Comparison of ENCODE assay signal across 18 cellular contexts in genomic region chr12:57009949-57010626, GRCh38. TPM values are rescaled to one million over a fixed set of nuclear protein-coding genes. Genes with fewer than 3 reads are reported as not detected.
DNase-seq lines count a peak whose midpoint lies in the region; ATAC-seq, FAIRE-seq and TF ChIP-seq lines count a peak whose summit lies in the region.
"Had no signal": no experiment of that assay in that cellular context is flagged by ENCODE, and none has a peak within 500 bp of the region (broad histone marks: within the 10 kb centered on the region; RNA-seq: fewer than 3 reads in every experiment).

No MANE protein-coding gene starts in this region.

- H3F3A ChIP-seq in GM23338 (replicated peaks; ENCODE audit: low read depth), result peaks cover 7% of the 10 kb centered on the region; the same call in 1 of the 2 replicates

- ATAC-seq in GM23338 (peak; percentile 9; the same call in 2 of the 3 replicates), IMR-90 (ENCODE audit: low read depth) (no peak), sciatic nerve (no peak), upper lobe of right lung (no peak), GM21526 (IDR thresholded peaks at IDR 0.05; ENCODE audit: low FRiP score, unreplicated experiment) (no peak)
- ATAC-seq: A549 had no signal

- H2BK20ac ChIP-seq in IMR-90 (ENCODE audit: low read depth, low read length) (no peak overlapping the region), H1 (ENCODE audit: low read length) (no peak overlapping the region)

- no peak overlapping the region; the same call in 1 of the 2 replicates for H2AFZ ChIP-seq in GM23338
- no peak overlapping the region for H2AFZ ChIP-seq in IMR-90 (replicated peaks; ENCODE audit: low read length, poor library complexity)
- no peak overlapping the region for H2AFZ ChIP-seq in H1 (ENCODE audit: low read length)

- dilution Hi-C loops in IMR-90 (cut with HindIII; ENCODE audit: low sequenced_read_pairs, unreplicated experiment), result no loop called here

- no peak overlapping the region for H3K9ac ChIP-seq in IMR-90 (ENCODE audit: low read depth, low read length)
- H3K9ac ChIP-seq in H1 (replicated peaks in 1 of 4; ENCODE audit: extremely low read depth in 1 of 4, low read depth in 3 of 4, low read length in 3 of 4), result no peak overlapping the region; a peak in 1 of 7 replicates

- no peaks in the 10 kb centered on the region for H4K20me1 ChIP-seq in GM23338 (replicated peaks; ENCODE audit: insufficient read depth)
- no peaks in the 10 kb centered on the region for H4K20me1 ChIP-seq in IMR-90 (ENCODE audit: insufficient read depth, low read length)
- H4K20me1 ChIP-seq in H1 (replicated peaks in 1 of 2; ENCODE audit: control insufficient read depth in 1 of 2, insufficient read depth in 2 of 2, low read length in 2 of 2), result no peaks in the 10 kb centered on the region

- in situ Hi-C loops in IMR-90 (cut with MboI; ENCODE audit: low sequenced_read_pairs), result loop anchor here (5.0 to 10.0 kb wide), 2 partner anchors 102 to 375 kb away; partner anchors contain the start of genes BAZ2A and STAT6

- TF ChIP-seq RAD21 in IMR-90 (IDR thresholded peaks at IDR 0.05; ENCODE audit: low read length) (no peak), H1 (IDR thresholded peaks at IDR 0.05 in 1 of 2, conservative IDR thresholded peaks at IDR 0.05 in 1 of 2; ENCODE audit: low read depth in 2 of 2, low read length in 2 of 2) (no peak)

- FAIRE-seq in H1 (lab: Jason Lieb, UNC), result no peak
- FAIRE-seq: A549 had no signal

- H3K14ac ChIP-seq in IMR-90 (replicated peaks; ENCODE audit: low read depth, low read length), result no peak overlapping the region
- H3K14ac ChIP-seq in H1 (ENCODE audit: insufficient read length), result no peak overlapping the region

- no peak overlapping the region for H3K4me3 ChIP-seq in GM23338
- no peak overlapping the region for H3K4me3 ChIP-seq in IMR-90 (ENCODE audit: insufficient read depth, low read depth, low read length)
- 0 out of 8 replicates have a peak overlapping the region, but pooled peaks of 1 of the 4 experiments have one; percentile 2 for H3K4me3 ChIP-seq in H1 (ENCODE audit: extremely low read depth in 1 of 4, insufficient read depth in 2 of 4, low read depth in 3 of 4, low read length in 4 of 4)
- no peak overlapping the region for H3K4me3 ChIP-seq in upper lobe of right lung
- H3K4me3 ChIP-seq: A549 had no signal

- DNase-seq in GM23338 (ENCODE audit: low spot score), result peak; percentile 36
- no peak for DNase-seq in IMR-90
- no peak for DNase-seq in H1 (ENCODE audit: low read depth in 1 of 2, low spot score in 2 of 2)
- peak; percentile 41 for DNase-seq in sciatic nerve (ENCODE audit: low spot score)
- DNase-seq in occipital lobe (lab: John Stamatoyannopoulos, UW), result no peak
- DNase-seq in upper lobe of right lung, result no peak
- DNase-seq: BE2C; Caco-2; CD8-positive, alpha-beta memory T cell; DMS53; GF-D8; KG1 had no signal

- TF ChIP-seq CTCF in GM23338 (conservative IDR thresholded peaks at IDR 0.05; ENCODE audit: low read depth in 2 of 2) (no peak), IMR-90 (conservative IDR thresholded peaks at IDR 0.05; ENCODE audit: low read depth, low read length) (no peak), H1 (IDR thresholded peaks at IDR 0.05; ENCODE audit: control extremely low read depth in 1 of 3, insufficient read depth in 1 of 3, low read depth in 1 of 3, low read length in 3 of 3) (no peak), upper lobe of right lung (IDR thresholded peaks at IDR 0.05) (no peak)

- H3K79me2 ChIP-seq in GM23338 (replicated peaks; ENCODE audit: insufficient read depth), result peaks cover 9% of the 10 kb centered on the region
- H3K79me2 ChIP-seq in H1 (ENCODE audit: control insufficient read depth in 1 of 2, insufficient read depth in 2 of 2, low read length in 2 of 2), result peaks cover 0 to 8% of the 10 kb centered on the region in 2 experiments; a peak in 2 of 4 replicates

- H3K56ac ChIP-seq in IMR-90 (ENCODE audit: extremely low read depth, insufficient read depth, low read length) (no peak overlapping the region), H1 (replicated peaks; ENCODE audit: insufficient read length, low read depth, low read length) (no peak overlapping the region)

- peaks cover 4% of the 10 kb centered on the region for H3K27me3 Mint-ChIP-seq in GM23338 (ENCODE audit: insufficient read depth, low read depth, poor library complexity)

- H2BK15ac ChIP-seq in IMR-90 (ENCODE audit: low read depth, low read length) (no peak overlapping the region), H1 (ENCODE audit: low read length) (no peak overlapping the region)

- 83% methylated on average over 1 of the region's 5 CpGs; no CpG with 5 or more reads in 1 of the 2 experiments for WGBS in IMR-90 (ENCODE audit: extremely low coverage in 2 of 2, insufficient read length in 1 of 2), 2 experiments
- 84% methylated on average over 5 of the region's 5 CpGs; no CpG with 5 or more reads in 1 of the 2 experiments for WGBS in H1 (ENCODE audit: extremely low coverage in 1 of 2, insufficient coverage in 1 of 2, insufficient read length in 1 of 2, insufficient replicate concordance in 2 of 2, low coverage in 1 of 2, low lambda C conversion rate in 2 of 2, missing lambda C conversion rate in 1 of 2), 2 experiments

- TF ChIP-seq EP300 in H1 (IDR thresholded peaks at IDR 0.05; ENCODE audit: borderline replicate concordance in 1 of 2, low read depth in 2 of 2, low read length in 2 of 2), result no peak

- no peak overlapping the region for H2AK9ac ChIP-seq in IMR-90 (replicated peaks; ENCODE audit: low read depth, low read length, poor library complexity)

- H3K23ac ChIP-seq in IMR-90 (ENCODE audit: low read depth, low read length) (no peak overlapping the region), H1 (ENCODE audit: insufficient read length) (no peak overlapping the region)

- H3K18ac ChIP-seq in IMR-90 (ENCODE audit: low read depth, low read length) (no peak overlapping the region), H1 (ENCODE audit: extremely low read depth, low read length) (no peak overlapping the region; the same call in 1 of the 2 replicates)

- no peaks in the 10 kb centered on the region; the same call in 1 of the 2 replicates for H3K23me2 ChIP-seq in H1 (ENCODE audit: low read depth, low read length)

- H3K27ac ChIP-seq in GM23338 (ENCODE audit: low read depth), result no peak overlapping the region
- H3K27ac ChIP-seq in IMR-90 (ENCODE audit: insufficient read depth, low read length), result no peak overlapping the region
- no peak overlapping the region for H3K27ac ChIP-seq in H1 (ENCODE audit: low read depth, low read length)
- H3K27ac ChIP-seq in upper lobe of right lung, result no peak overlapping the region

- peaks cover 45% of the 10 kb centered on the region for H3K4me1 ChIP-seq in GM23338 (ENCODE audit: insufficient read depth)
- H3K4me1 ChIP-seq in IMR-90 (ENCODE audit: control insufficient read depth, insufficient read depth, low read length), result peaks cover 6% of the 10 kb centered on the region
- peaks cover 2 to 15% (median 11%) of the 10 kb centered on the region in 4 experiments for H3K4me1 ChIP-seq in H1 (replicated peaks in 1 of 4; ENCODE audit: control insufficient read depth in 3 of 4, insufficient read depth in 4 of 4, low read length in 3 of 4)
- peaks cover 9% of the 10 kb centered on the region for H3K4me1 ChIP-seq in upper lobe of right lung
- H3K4me1 ChIP-seq: BE2C had no signal

- no TSS peak for BruUV-seq in IMR-90 (replicated peaks; lab: Mats Ljungman, UMichigan)

- H4K5ac ChIP-seq in IMR-90 (ENCODE audit: low read depth, low read length), result no peak overlapping the region
- H4K5ac ChIP-seq in H1 (ENCODE audit: insufficient read length, low read depth, low read length), result no peak overlapping the region

- TF ChIP-seq POLR2A in IMR-90 (IDR thresholded peaks at IDR 0.05; ENCODE audit: low read depth, low read length) (no peak), H1 (IDR thresholded peaks at IDR 0.05; ENCODE audit: control extremely low read depth in 1 of 2, low read depth in 2 of 2, low read length in 2 of 2) (no peak)

- H3K4me2 ChIP-seq in GM23338 (peak overlapping the region; percentile 54), IMR-90 (ENCODE audit: low read depth, low read length) (no peak overlapping the region), H1 (ENCODE audit: insufficient read depth in 1 of 2, low read depth in 2 of 2, low read length in 2 of 2) (peak overlapping the region in 1 of 2 experiments; percentile 9; a peak in 2 of 4 replicates)

- peaks cover 62% of the 10 kb centered on the region for H3K4me1 Mint-ChIP-seq in GM23338

- peaks cover 5% of the 10 kb centered on the region; the same call in 2 of the 3 replicates for H3K36me3 Mint-ChIP-seq in GM23338 (ENCODE audit: low read depth)
- H3K36me3 Mint-ChIP-seq: IgD-negative memory B cell had no signal

- H2BK12ac ChIP-seq in H1 (ENCODE audit: low read depth, low read length), result no peak overlapping the region

- no peak overlapping the region for H2BK5ac ChIP-seq in IMR-90 (ENCODE audit: low read depth, low read length, poor library complexity, severe bottlenecking)
- 0 out of 2 replicates have a peak overlapping the region, but pooled peaks have one; percentile 53 for H2BK5ac ChIP-seq in H1 (ENCODE audit: low read depth, low read length)

- no peak overlapping the region for H2BK120ac ChIP-seq in IMR-90 (ENCODE audit: low read depth, low read length)
- H2BK120ac ChIP-seq in H1 (replicated peaks; ENCODE audit: low read depth, low read length), result peak overlapping the region; percentile 24

- CTCF ChIA-PET in IMR-90 (lab: Yijun Ruan, JAX) (no interaction called here), H1 (lab: Charles Lee; ENCODE audit: partially characterized antibody) (interaction anchor here (0.7 to 10.1 kb wide), 14 partner anchors 8 to 778 kb away, joined by 3 to 95 read pairs (median 5); partner anchors contain the start of genes STAT6 and TAC3)

- H3K9me3 Mint-ChIP-seq in GM23338, result no peaks in the 10 kb centered on the region
- H3K9me3 Mint-ChIP-seq: CD8-positive, alpha-beta memory T cell; IgD-negative memory B cell had no signal

- POLR2A ChIA-PET in IMR-90 (lab: Charles Lee; ENCODE audit: unreplicated experiment) (no interaction called here), H1 (lab: Charles Lee; ENCODE audit: partially characterized antibody) (interaction anchor here (3.7 kb wide), 1 partner anchor 102 kb away, joined by 17 read pairs; the partner anchor contains the start of gene STAT6)

- intact Hi-C loops in IMR-90 (cut with micrococcal nuclease) (loop anchor here (10.0 kb wide), 1 partner anchor 365 kb away; the partner anchor contains the start of gene ATP5F1B), sciatic nerve (cut with DNase I) (loop anchor here (5.0 kb wide), 1 partner anchor 47 kb away; no protein-coding TSS in a partner anchor), upper lobe of right lung (cut with DNase I) (no loop called here)

- H3K9me3 ChIP-seq in IMR-90 (ENCODE audit: control insufficient read depth, insufficient read depth, low read length) (no peaks in the 10 kb centered on the region), H1 (ENCODE audit: insufficient read depth in 2 of 2, low read depth in 1 of 2, low read length in 1 of 2) (no peaks in the 10 kb centered on the region), upper lobe of right lung (no peaks in the 10 kb centered on the region)
- H3K9me3 ChIP-seq: A549, BE2C, Caco-2 had no signal

- peaks cover 9 to 16% of the 10 kb centered on the region in 2 experiments for H3K79me1 ChIP-seq in IMR-90 (ENCODE audit: low read depth in 1 of 2, low read length in 2 of 2)
- no peaks in the 10 kb centered on the region for H3K79me1 ChIP-seq in H1 (ENCODE audit: low read depth, low read length)

- H3K9me1 ChIP-seq in IMR-90 (ENCODE audit: insufficient read depth, low read length), result no peaks in the 10 kb centered on the region

- no peak overlapping the region for H3K27ac Mint-ChIP-seq in GM23338
- H3K27ac Mint-ChIP-seq: IgD-negative memory B cell had no signal

- H4K91ac ChIP-seq in IMR-90 (ENCODE audit: insufficient read depth, low read depth, low read length), result no peak overlapping the region
- H4K91ac ChIP-seq in H1 (replicated peaks; ENCODE audit: insufficient read length, low read length), result peak overlapping the region; percentile 57

- H3K4ac ChIP-seq in IMR-90 (ENCODE audit: low read depth, low read length) (no peak overlapping the region), H1 (replicated peaks; ENCODE audit: insufficient read length, low read depth, low read length) (no peak overlapping the region)

- no peaks in the 10 kb centered on the region for H3K9me2 ChIP-seq in GM23338 (ENCODE audit: insufficient read depth)

- no peaks in the 10 kb centered on the region for H3K36me3 ChIP-seq in GM23338 (ENCODE audit: insufficient read depth)
- H3K36me3 ChIP-seq in IMR-90 (ENCODE audit: control insufficient read depth, insufficient read depth, low read length), result no peaks in the 10 kb centered on the region
- H3K36me3 ChIP-seq in H1 (ENCODE audit: control insufficient read depth in 2 of 4, insufficient read depth in 4 of 4, low read length in 3 of 4), result no peaks in the 10 kb centered on the region; a peak in 1 of 8 replicates
- H3K36me3 ChIP-seq in upper lobe of right lung, result no peaks in the 10 kb centered on the region
- H3K36me3 ChIP-seq: BE2C had no signal

- H3K4me3 Mint-ChIP-seq in GM23338, result no peak overlapping the region
- H3K4me3 Mint-ChIP-seq: CD8-positive, alpha-beta memory T cell had no signal

- H3K27me3 ChIP-seq in GM23338 (ENCODE audit: insufficient read depth) (no peaks in the 10 kb centered on the region), IMR-90 (ENCODE audit: control insufficient read depth, insufficient read depth, low read length) (peaks cover 27% of the 10 kb centered on the region), H1 (replicated peaks in 1 of 4; ENCODE audit: control insufficient read depth in 3 of 4, extremely low read depth in 1 of 4, insufficient read depth in 3 of 4, low read length in 3 of 4) (no peaks in the 10 kb centered on the region), upper lobe of right lung (no peaks in the 10 kb centered on the region)
- H3K27me3 ChIP-seq: BE2C had no signal

- H4K8ac ChIP-seq in IMR-90 (ENCODE audit: low read depth in 2 of 2, low read length in 2 of 2) (no peak overlapping the region), H1 (ENCODE audit: extremely low read depth, insufficient read depth, low read length) (no peak overlapping the region)

- H2AK5ac ChIP-seq in IMR-90 (ENCODE audit: low read depth, low read length) (peak overlapping the region; percentile 2; the same call in 1 of the 2 replicates), H1 (ENCODE audit: low read depth, low read length) (no peak overlapping the region)

RNA-seq across cellular contexts. Expression of gene ZBTB39, which starts 3.7 kb away (rescaled TPM):
- 24.1 and 26.7 TPM in 2 replicates for total RNA-seq in GM23338 (2014; rRNA removed; shearing (Covaris generic))
- polyA plus RNA-seq in GM23338 (2016; fragmentation: Nextera tagmentation; extraction: Ambion mirVana) (5.5 and 6.6 TPM in 2 replicates), IMR-90 (2012; rRNA removed) (3.6 and 4.0 TPM in 2 replicates), H1 (2011; rRNA removed) (19.3 and 21.0 TPM in 2 replicates)
- total RNA-seq in IMR-90 (2012; rRNA removed) (5.2 and 5.3 TPM in 2 replicates), sciatic nerve (6.2 TPM), occipital lobe (10.6 TPM), upper lobe of right lung (7.2 TPM)
- 1.7 and 2.0 TPM in 2 replicates for polyA plus RNA-seq in IMR-90 (2012; cell fraction: cytosol; rRNA removed)
- polyA plus RNA-seq in IMR-90 (2012; cell fraction: nucleus; rRNA removed; ENCODE audit: low replicate concordance), result 2.0 and 3.8 TPM in 2 replicates
- 24.5 and 25.0 TPM in 2 replicates for total RNA-seq in H1 (2021; fragmentation: NEBNext Ultra II Directional; extraction: Animal tissue kit (Norgen Biotek cat#: 25700))
- polyA plus RNA-seq in H1 (2011; cell fraction: cytosol; rRNA removed), result 21.2 TPM
- 21.5 TPM for polyA plus RNA-seq in H1 (2011; cell fraction: nucleus; rRNA removed)
- 13.9 to 18.1 TPM (median 15.7 TPM) in 4 replicates for polyA plus RNA-seq in H1 (2012, experiment 1 of 2)
- 6.7 TPM for polyA plus RNA-seq in H1 (2012, experiment 2 of 2)
- 12.7 TPM for polyA plus RNA-seq in H1 (2013, experiment 1 of 2)
- polyA plus RNA-seq in H1 (2013, experiment 2 of 2), result 12.1 TPM
- 42.2 and 43.8 TPM in 2 replicates for polyA minus RNA-seq in H1 (2011; rRNA and poly(A)+ RNA removed)
- 21.4 TPM for polyA minus RNA-seq in H1 (2011; cell fraction: cytosol; rRNA and poly(A)+ RNA removed)
- polyA minus RNA-seq in H1 (2011; cell fraction: nucleus; rRNA and poly(A)+ RNA removed), result 30.3 TPM

RNA-seq across cellular contexts. Expression of gene TAC3, which starts 6.2 kb away (rescaled TPM):
- total RNA-seq in GM23338 (2014; rRNA removed; shearing (Covaris generic)), result 11.9 and 22.0 TPM in 2 replicates
- polyA plus RNA-seq in GM23338 (2016; fragmentation: Nextera tagmentation; extraction: Ambion mirVana) (35.1 and 37.5 TPM in 2 replicates), IMR-90 (2012; rRNA removed) (0.94 and 1.4 TPM in 2 replicates), H1 (2011; rRNA removed) (36.0 and 45.3 TPM in 2 replicates)
- total RNA-seq in IMR-90 (2012; rRNA removed) (not detected in 2 replicates), sciatic nerve (not detected), occipital lobe (1.6 TPM), upper lobe of right lung (not detected)
- 1.6 and 2.0 TPM in 2 replicates for polyA plus RNA-seq in IMR-90 (2012; cell fraction: cytosol; rRNA removed)
- 0.33 and 1.3 TPM in 2 replicates for polyA plus RNA-seq in IMR-90 (2012; cell fraction: nucleus; rRNA removed; ENCODE audit: low replicate concordance)
- total RNA-seq in H1 (2021; fragmentation: NEBNext Ultra II Directional; extraction: Animal tissue kit (Norgen Biotek cat#: 25700)), result 9.7 and 11.7 TPM in 2 replicates
- polyA plus RNA-seq in H1 (2011; cell fraction: cytosol; rRNA removed), result 28.1 TPM
- 16.1 TPM for polyA plus RNA-seq in H1 (2011; cell fraction: nucleus; rRNA removed)
- polyA plus RNA-seq in H1 (2012, experiment 1 of 2), result 15.3 to 22.7 TPM (median 21.1 TPM) in 4 replicates
- polyA plus RNA-seq in H1 (2012, experiment 2 of 2), result 23.8 TPM
- polyA plus RNA-seq in H1 (2013, experiment 1 of 2), result 13.4 TPM
- polyA plus RNA-seq in H1 (2013, experiment 2 of 2), result 17.0 TPM
- 7.7 and 10.6 TPM in 2 replicates for polyA minus RNA-seq in H1 (2011; rRNA and poly(A)+ RNA removed)
- polyA minus RNA-seq in H1 (2011; cell fraction: cytosol; rRNA and poly(A)+ RNA removed), result 6.9 TPM
- polyA minus RNA-seq in H1 (2011; cell fraction: nucleus; rRNA and poly(A)+ RNA removed), result 4.3 TPM
- total RNA-seq: CD8-positive, alpha-beta memory T cell; H4; HT-29 had no signal
- polyA plus RNA-seq: CD8-positive, alpha-beta memory T cell; IgD-negative memory B cell had no signal

RNA-seq across cellular contexts. Expression of gene MYO1A, which starts 39.8 kb away (rescaled TPM):
- total RNA-seq in GM23338 (2014; rRNA removed; shearing (Covaris generic)), result not detected in 2 replicates
- not detected in 2 replicates for polyA plus RNA-seq in GM23338 (2016; fragmentation: Nextera tagmentation; extraction: Ambion mirVana)
- total RNA-seq in IMR-90 (2012; rRNA removed), result under 0.01 TPM in 1 of 2 replicates, not detected in the other
- polyA plus RNA-seq in IMR-90 (2012; rRNA removed), result not detected in 2 replicates
- polyA plus RNA-seq in IMR-90 (2012; cell fraction: cytosol; rRNA removed), result not detected in 2 replicates
- polyA plus RNA-seq in IMR-90 (2012; cell fraction: nucleus; rRNA removed; ENCODE audit: low replicate concordance), result 0.14 and 0.17 TPM in 2 replicates
- 0.52 and 0.54 TPM in 2 replicates for total RNA-seq in H1 (2021; fragmentation: NEBNext Ultra II Directional; extraction: Animal tissue kit (Norgen Biotek cat#: 25700))
- 0.60 and 0.77 TPM in 2 replicates for polyA plus RNA-seq in H1 (2011; rRNA removed)
- polyA plus RNA-seq in H1 (2011; cell fraction: cytosol; rRNA removed), result 0.21 TPM
- polyA plus RNA-seq in H1 (2011; cell fraction: nucleus; rRNA removed), result 2.2 TPM
- polyA plus RNA-seq in H1 (2012, experiment 1 of 2), result 0.11 to 0.41 TPM (median 0.24 TPM) in 4 replicates
- polyA plus RNA-seq in H1 (2012, experiment 2 of 2), result 0.04 TPM
- 0.14 TPM for polyA plus RNA-seq in H1 (2013, experiment 1 of 2)
- polyA plus RNA-seq in H1 (2013, experiment 2 of 2), result 0.33 TPM
- 1.3 TPM in 1 of 2 replicates, not detected in the other for polyA minus RNA-seq in H1 (2011; rRNA and poly(A)+ RNA removed)
- polyA minus RNA-seq in H1 (2011; cell fraction: cytosol; rRNA and poly(A)+ RNA removed), result not detected
- polyA minus RNA-seq in H1 (2011; cell fraction: nucleus; rRNA and poly(A)+ RNA removed), result 2.4 TPM
- 0.36 TPM for total RNA-seq in sciatic nerve
- total RNA-seq in occipital lobe, result not detected
- total RNA-seq in upper lobe of right lung, result 1.4 TPM
- total RNA-seq: H4 had no signal
- polyA plus RNA-seq: AG04450, IgD-negative memory B cell had no signal

RNA-seq across cellular contexts. Expression of gene RDH16, which starts 52.7 kb away (rescaled TPM):
- 0.62 and 0.66 TPM in 2 replicates for total RNA-seq in GM23338 (2014; rRNA removed; shearing (Covaris generic))
- polyA plus RNA-seq in GM23338 (2016; fragmentation: Nextera tagmentation; extraction: Ambion mirVana) (0.28 and 0.52 TPM in 2 replicates), IMR-90 (2012; rRNA removed) (not detected in 2 replicates), H1 (2011; rRNA removed) (0.79 and 0.93 TPM in 2 replicates)
- total RNA-seq in IMR-90 (2012; rRNA removed) (not detected in 2 replicates), sciatic nerve (1.4 TPM), occipital lobe (0.62 TPM), upper lobe of right lung (0.32 TPM)
- 0.01 TPM in 1 of 2 replicates, not detected in the other for polyA plus RNA-seq in IMR-90 (2012; cell fraction: cytosol; rRNA removed)
- polyA plus RNA-seq in IMR-90 (2012; cell fraction: nucleus; rRNA removed; ENCODE audit: low replicate concordance), result 0.21 and 0.56 TPM in 2 replicates
- 0.30 and 0.46 TPM in 2 replicates for total RNA-seq in H1 (2021; fragmentation: NEBNext Ultra II Directional; extraction: Animal tissue kit (Norgen Biotek cat#: 25700))
- polyA plus RNA-seq in H1 (2011; cell fraction: cytosol; rRNA removed), result 0.97 TPM
- 4.8 TPM for polyA plus RNA-seq in H1 (2011; cell fraction: nucleus; rRNA removed)
- polyA plus RNA-seq in H1 (2012, experiment 1 of 2), result 0.52 to 1.3 TPM (median 0.96 TPM) in 4 replicates
- polyA plus RNA-seq in H1 (2012, experiment 2 of 2), result 0.16 TPM
- polyA plus RNA-seq in H1 (2013, experiment 1 of 2), result 0.24 TPM
- 0.18 TPM for polyA plus RNA-seq in H1 (2013, experiment 2 of 2)
- polyA minus RNA-seq in H1 (2011; rRNA and poly(A)+ RNA removed), result 1.5 and 1.9 TPM in 2 replicates
- 0.59 TPM for polyA minus RNA-seq in H1 (2011; cell fraction: cytosol; rRNA and poly(A)+ RNA removed)
- 2.3 TPM for polyA minus RNA-seq in H1 (2011; cell fraction: nucleus; rRNA and poly(A)+ RNA removed)
- total RNA-seq: H4, HT-29 had no signal

Comparison
In these comparisons a context has a peak if more than half of its experiments do, and no peak if none do; other contexts are left out.
1. DNase-seq: peak in GM23338 (single experiment) and sciatic nerve (single experiment); none in IMR-90 (single experiment), H1 (0 of 2), occipital lobe (single experiment) and upper lobe of right lung (single experiment).